Comparison of ENCODE assay signal across 8 cellular contexts in the genomic region with DNA sequence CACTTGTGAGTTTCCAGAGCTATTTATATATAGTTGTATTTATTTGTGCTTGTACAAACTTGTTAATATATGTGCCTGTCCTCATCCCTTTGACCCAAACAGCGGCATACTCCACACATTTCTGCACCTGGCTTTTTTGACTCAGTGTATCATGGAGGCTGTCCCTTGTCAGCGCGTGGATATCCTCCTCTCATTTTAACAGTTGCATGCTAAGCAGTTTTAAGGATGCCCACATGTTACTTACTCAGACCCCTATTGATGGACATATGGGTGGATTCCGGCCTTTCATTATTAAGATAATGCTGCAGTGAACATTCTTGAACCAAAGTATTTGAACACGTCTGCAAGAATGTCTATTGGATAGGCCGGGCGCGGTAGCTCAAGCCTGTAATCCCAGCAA. TPM values are rescaled to one million over a fixed set of nuclear protein-coding genes. Genes with fewer than 3 reads are reported as not detected.
A peak's percentile ranks its signal among the peaks of the same experiment; 100 is the strongest.
DNase-seq lines count a peak whose midpoint lies in the region; ATAC-seq and TF ChIP-seq lines count a peak whose summit lies in the region.
"Had no signal": no experiment of that assay in that cellular context is flagged by ENCODE, and none has a peak within 500 bp of the region (broad histone marks: within the 10 kb centered on the region; RNA-seq: fewer than 3 reads in every experiment).

No MANE protein-coding gene starts in this region.

- DNase-seq in HCT116 (ENCODE audit: low read depth, low spot score) (no peak), PC-3 (no peak), endodermal cell (no peak), ovary (no peak), DMS53 (lab: John Stamatoyannopoulos, UW) (no peak), midbrain (lab: John Stamatoyannopoulos, UW) (no peak)

- H3K9me2 ChIP-seq in HCT116 (ENCODE audit: insufficient read depth) (no peaks in the 10 kb centered on the region), PC-3 (replicated peaks; ENCODE audit: low read length) (no peaks in the 10 kb centered on the region)

- TF ChIP-seq EP300 in ovary (IDR thresholded peaks at IDR 0.05) = no peak

- no peaks in the 10 kb centered on the region for H3K9me3 Mint-ChIP-seq in endodermal cell

- peak overlapping the region; percentile 79 for H3K4me2 ChIP-seq in HCT116 (ENCODE audit: low read length)
- H3K4me2 ChIP-seq in PC-3 (ENCODE audit: low read length) = no peak overlapping the region

- BruUV-seq in HCT116 (replicated peaks; lab: Mats Ljungman, UMichigan) = no TSS peak
- BruUV-seq in PC-3 (replicated peaks; lab: Mats Ljungman, UMichigan) = no TSS peak

- intact Hi-C loops in HCT116 (cut with micrococcal nuclease) = loop anchor here (5.0 kb wide), 1 partner anchor 62 kb away; no protein-coding TSS in a partner anchor
- intact Hi-C loops in PC-3 (cut with micrococcal nuclease) = loop anchor here (5.0 kb wide), 1 partner anchor 42 kb away; no protein-coding TSS in a partner anchor
- intact Hi-C loops in ovary (cut with DNase I) = no loop called here

- no peaks in the 10 kb centered on the region for H3F3A ChIP-seq in PC-3 (ENCODE audit: low read length, unreplicated experiment)

- H3K4me1 ChIP-seq in HCT116 (ENCODE audit: control insufficient read depth in 1 of 2, insufficient read depth in 2 of 2, low read length in 2 of 2) = peaks cover 12 to 24% of the 10 kb centered on the region in 2 experiments; a peak in 3 of 4 replicates
- peaks cover 27% of the 10 kb centered on the region for H3K4me1 ChIP-seq in PC-3 (ENCODE audit: insufficient read depth, low read length)
- no peaks in the 10 kb centered on the region for H3K4me1 ChIP-seq in endodermal cell (ENCODE audit: control insufficient read depth, insufficient read depth, low read length)
- H3K4me1 ChIP-seq in ovary (ENCODE audit: insufficient read depth) = peaks cover 2% of the 10 kb centered on the region
- H3K4me1 ChIP-seq: prostate gland had no signal

- CTCF ChIA-PET in HCT116 (lab: Charles Lee) (no interaction called here), PC-3 (lab: Charles Lee) (interaction anchor here (0.6 kb wide), 2 partner anchors 416 to 1205 kb away, joined by 5 to 7 read pairs; no protein-coding TSS in a partner anchor)

- H3K27ac Mint-ChIP-seq in endodermal cell = no peak overlapping the region

- H3K9me3 ChIP-seq in HCT116 (ENCODE audit: control insufficient read depth in 1 of 2, insufficient read depth in 1 of 2, low read depth in 1 of 2, low read length in 2 of 2) (no peaks in the 10 kb centered on the region), PC-3 (ENCODE audit: low read length) (no peaks in the 10 kb centered on the region), endodermal cell (ENCODE audit: control insufficient read depth, low read length) (no peaks in the 10 kb centered on the region), ovary (no peaks in the 10 kb centered on the region)
- H3K9me3 ChIP-seq: prostate gland had no signal

- RAD21 ChIA-PET in HCT116 (lab: Charles Lee; ENCODE audit: low non-redundant PET in 1 of 2, low total read pairs in 2 of 2, uncharacterized antibody in 2 of 2, unreplicated experiment in 2 of 2) = no interaction called here

- POLR2A ChIA-PET in HCT116 (lab: Charles Lee) (no interaction called here), PC-3 (lab: Charles Lee; ENCODE audit: unreplicated experiment) (no interaction called here)

- H4K20me1 ChIP-seq in HCT116 (ENCODE audit: insufficient read depth) (no peaks in the 10 kb centered on the region), PC-3 (ENCODE audit: low read length) (no peaks in the 10 kb centered on the region)

- no peak for TF ChIP-seq RAD21 in HCT116 (IDR thresholded peaks at IDR 0.05; ENCODE audit: low read depth)

- H2AFZ ChIP-seq in HCT116 (ENCODE audit: low read depth, low read length, poor library complexity, severe bottlenecking) (no peak overlapping the region), PC-3 (ENCODE audit: low read length) (peak overlapping the region; percentile 35; the same call in 1 of the 2 replicates)

- WGBS in endodermal cell (ENCODE audit: insufficient coverage in 1 of 2, insufficient read length in 1 of 2), 2 experiments = 92 to 98% methylated on average over 8 of the region's 8 CpGs
- WGBS in ovary, 3 donors = 67 to 79% (median 74%) methylated on average over 8 of the region's 8 CpGs

- H3K4me3 ChIP-seq in HCT116 (replicated peaks in 1 of 2; ENCODE audit: low read depth in 1 of 2, low read length in 2 of 2) = no peak overlapping the region
- H3K4me3 ChIP-seq in PC-3 (ENCODE audit: low read length) = no peak overlapping the region
- H3K4me3 ChIP-seq in endodermal cell (ENCODE audit: low read length) = no peak overlapping the region
- peak overlapping the region; percentile 50 for H3K4me3 ChIP-seq in ovary

- H3K27me3 ChIP-seq in HCT116 (ENCODE audit: insufficient read depth, low read length) = no peaks in the 10 kb centered on the region
- no peaks in the 10 kb centered on the region for H3K27me3 ChIP-seq in PC-3 (ENCODE audit: low read length)
- no peaks in the 10 kb centered on the region for H3K27me3 ChIP-seq in endodermal cell (ENCODE audit: control insufficient read depth, insufficient read depth, low read length, poor library complexity, severe bottlenecking)
- H3K27me3 ChIP-seq in ovary = no peaks in the 10 kb centered on the region

- peak overlapping the region; percentile 83 for H3K4me3 Mint-ChIP-seq in endodermal cell

- peaks cover 10% of the 10 kb centered on the region for H3K4me1 Mint-ChIP-seq in endodermal cell

- no peak for TF ChIP-seq POLR2A in HCT116 (IDR thresholded peaks at IDR 0.05; ENCODE audit: borderline replicate concordance, extremely low read depth, insufficient read depth, insufficient read length)
- TF ChIP-seq POLR2A in ovary (IDR thresholded peaks at IDR 0.05) = no peak

- peaks cover 2% of the 10 kb centered on the region for H3K36me3 Mint-ChIP-seq in endodermal cell (ENCODE audit: low read depth)

- peak overlapping the region; percentile 75; the same call in 1 of the 2 replicates for H3K9ac ChIP-seq in HCT116 (ENCODE audit: low read length)
- H3K9ac ChIP-seq in PC-3 (ENCODE audit: low read length) = peak overlapping the region; percentile 95; the same call in 1 of the 2 replicates
- no peak overlapping the region for H3K9ac ChIP-seq in endodermal cell (ENCODE audit: extremely low read depth, low read length, poor library complexity, severe bottlenecking)

- no peak for ATAC-seq in HCT116
- ATAC-seq in PC-3 = no peak
- no peak for ATAC-seq in HG03457 (IDR thresholded peaks at IDR 0.05; ENCODE audit: unreplicated experiment)

- no peaks in the 10 kb centered on the region for H3K36me3 ChIP-seq in HCT116 (ENCODE audit: control insufficient read depth in 1 of 2, insufficient read depth in 2 of 2, low read length in 2 of 2)
- no peaks in the 10 kb centered on the region for H3K36me3 ChIP-seq in PC-3 (ENCODE audit: low read depth, low read length)
- no peaks in the 10 kb centered on the region for H3K36me3 ChIP-seq in endodermal cell (ENCODE audit: control insufficient read depth, insufficient read depth, low read length)
- H3K36me3 ChIP-seq in ovary = no peaks in the 10 kb centered on the region
- H3K36me3 ChIP-seq: prostate gland had no signal

- H3K79me2 ChIP-seq in HCT116 (ENCODE audit: insufficient read depth, low read length) = peaks cover 28% of the 10 kb centered on the region
- H3K79me2 ChIP-seq in PC-3 (ENCODE audit: low read length) = peaks cover 41% of the 10 kb centered on the region

- H3K27ac ChIP-seq in HCT116 (ENCODE audit: low read depth, low read length) (no peak overlapping the region), PC-3 (ENCODE audit: low read length) (peak overlapping the region; percentile 12; the same call in 1 of the 2 replicates), endodermal cell (ENCODE audit: low read depth, low read length) (no peak overlapping the region), ovary (no peak overlapping the region)

- H3K27me3 Mint-ChIP-seq in endodermal cell (ENCODE audit: insufficient read depth) = no peaks in the 10 kb centered on the region

- TF ChIP-seq CTCF in HCT116 (IDR thresholded peaks at IDR 0.05 in 2 of 3, conservative IDR thresholded peaks at IDR 0.05 in 1 of 3; ENCODE audit: borderline replicate concordance in 1 of 3, insufficient read depth in 1 of 3, low read depth in 2 of 3, low read length in 2 of 3) = no peak
- no peak for TF ChIP-seq CTCF in PC-3 (conservative IDR thresholded peaks at IDR 0.05; ENCODE audit: low read depth, low read length)
- TF ChIP-seq CTCF in endodermal cell (conservative IDR thresholded peaks at IDR 0.05) = no peak
- no peak for TF ChIP-seq CTCF in ovary (IDR thresholded peaks at IDR 0.05)

TF ChIP-seq in HCT116, 20 proteins besides CTCF, POLR2A, EP300 and RAD21:
- TF ChIP-seq REST (IDR thresholded peaks at IDR 0.05; ENCODE audit: low read depth) = no peak
- no peak for TF ChIP-seq CBX3 (IDR thresholded peaks at IDR 0.05; ENCODE audit: low read depth)
- no peak for TF ChIP-seq FOSL1 (IDR thresholded peaks at IDR 0.05; ENCODE audit: low read depth)
- no peak for TF ChIP-seq POLR2AphosphoS5 (IDR thresholded peaks at IDR 0.05; ENCODE audit: low read depth, low read length)

RNA-seq across cellular contexts. Expression of gene MREG, which starts 0.7 kb away (rescaled TPM):
- total RNA-seq in HCT116 (2021; ENCODE audit: unreplicated experiment) (16.9 TPM), PC-3 (2014; rRNA removed) (24.4 and 35.4 TPM in 2 replicates), endodermal cell (10 to 100 TPM; 13.0 to 17.8 TPM), ovary (1 to 10 TPM; 1.5 to 5.4 (median 2.2) TPM)
- polyA plus RNA-seq in HCT116 (2012) = 5.3 and 7.3 TPM in 2 replicates
- 7.7 TPM for polyA plus RNA-seq in endodermal cell (2013, experiment 1 of 2)
- polyA plus RNA-seq in endodermal cell (2013, experiment 2 of 2) = 8.6 TPM
- 1 to 10 TPM in 1 of 2 donors, under 1 TPM in 1; 0.85 to 1.8 TPM for polyA plus RNA-seq in ovary

Comparison
In these comparisons a context has a peak if more than half of its experiments do, and no peak if none do; other contexts are left out.
1. intact Hi-C loops: an anchor here in HCT116 (5.0 kb wide) and PC-3 (5.0 kb wide); none called in ovary.